8 cellular contexts compared by ENCODE assay signal in genomic region chr11:128757886-128758612, GRCh38.
DNase-seq lines count a peak whose midpoint lies in the region; ATAC-seq lines count a peak whose summit lies in the region.

No MANE protein-coding gene starts in this region.

- peak overlapping the region; percentile 87 for H3K27ac Mint-ChIP-seq in activated CD8-positive, alpha-beta T cell treated with anti-CD3 and anti-CD28 coated beads, Interleukin-2, amount 10 ng/mL, durations not matched to agents 7 days and 5 days

- POLR2A ChIA-PET in activated CD8-positive, alpha-beta T cell treated with anti-CD3 and anti-CD28 coated beads, Interleukin-2, amount 10 ng/mL, durations not matched to agents 7 days and 5 days (lab: Charles Lee), result interaction anchor here (0.6 to 1.2 kb wide), 5 partner anchors 22 to 254 kb away, joined by 3 to 5 read pairs (median 5); partner anchors contain the start of gene FLI1

- peaks cover 59% of the 10 kb centered on the region for H3K36me3 Mint-ChIP-seq in activated CD8-positive, alpha-beta T cell treated with anti-CD3 and anti-CD28 coated beads, Interleukin-2, amount 10 ng/mL, durations not matched to agents 7 days and 5 days (ENCODE audit: low read depth)

- H3K27me3 Mint-ChIP-seq in activated CD8-positive, alpha-beta T cell treated with anti-CD3 and anti-CD28 coated beads, Interleukin-2, amount 10 ng/mL, durations not matched to agents 7 days and 5 days (ENCODE audit: low read depth), result no peaks in the 10 kb centered on the region

- no peak overlapping the region for H3K4me3 Mint-ChIP-seq in activated CD8-positive, alpha-beta T cell treated with anti-CD3 and anti-CD28 coated beads, Interleukin-2, amount 10 ng/mL, durations not matched to agents 7 days and 5 days

- H3K9me3 Mint-ChIP-seq in activated CD8-positive, alpha-beta T cell treated with anti-CD3 and anti-CD28 coated beads, Interleukin-2, amount 10 ng/mL, durations not matched to agents 7 days and 5 days (ENCODE audit: insufficient read depth), result no peaks in the 10 kb centered on the region

- peak; percentile 70 for ATAC-seq in HG02943 (IDR thresholded peaks at IDR 0.05; ENCODE audit: low read depth, unreplicated experiment)
- ATAC-seq in activated CD8-positive, alpha-beta T cell treated with anti-CD3 and anti-CD28 coated beads, Interleukin-2, amount 10 ng/mL, durations not matched to agents 7 days and 5 days, result peak; percentile 35
- peak; percentile 66 for ATAC-seq in stimulated activated naive CD8-positive, alpha-beta T cell treated with anti-CD3 and anti-CD28 coated beads, Interleukin-15, Interleukin-2, amounts not matched to agents 100 U/mL and 50 U/mL, for 24 hours

- H3K4me1 Mint-ChIP-seq in activated CD8-positive, alpha-beta T cell treated with anti-CD3 and anti-CD28 coated beads, Interleukin-2, amount 10 ng/mL, durations not matched to agents 7 days and 5 days (ENCODE audit: low read depth), result peaks cover 78% of the 10 kb centered on the region

- CTCF ChIA-PET in activated CD8-positive, alpha-beta T cell treated with anti-CD3 and anti-CD28 coated beads, Interleukin-2, amount 10 ng/mL, durations not matched to agents 7 days and 5 days (lab: Charles Lee), result interaction anchor here (0.6 to 4.6 kb wide), 61 partner anchors 10 to 726 kb away, joined by 3 to 78 read pairs (median 4); partner anchors contain the start of gene FLI1

- peak in 2 of 3 donors; percentile 46 to 48 for DNase-seq in stimulated activated CD4-positive, alpha-beta T cell treated with anti-CD3 and anti-CD28 coated beads, Interleukin-12 subunit alpha, Interleukin-12 subunit beta, amount 100 ng/mL, for 48 hours (ENCODE audit: low read depth in 2 of 3, low spot score in 1 of 3)
- DNase-seq in stimulated activated CD4-positive, alpha-beta T cell treated with anti-CD3 and anti-CD28 coated beads, Interleukin-4, amount 100 ng/mL, for 1 hour, result no peak
- no peak for DNase-seq in activated CD8-positive, alpha-beta T cell treated with anti-CD3 and anti-CD28 coated beads, Interleukin-2, amount 10 ng/mL, durations not matched to agents 7 days and 5 days
- peak; percentile 73 for DNase-seq in stimulated activated naive CD8-positive, alpha-beta T cell treated with anti-CD3 and anti-CD28 coated beads, Interleukin-15, Interleukin-2, amounts not matched to agents 100 U/mL and 50 U/mL, for 24 hours
- DNase-seq in pons (ENCODE audit: low spot score) (no peak), NCI-H2107 (lab: John Stamatoyannopoulos, UW) (no peak), mucosa of gallbladder (ENCODE audit: low spot score) (no peak)

Comparison
In these comparisons a context has a peak if more than half of its experiments do, and no peak if none do; other contexts are left out.
1. DNase-seq: peak in stimulated activated CD4-positive, alpha-beta T cell treated with anti-CD3 and anti-CD28 coated beads, Interleukin-12 subunit alpha, Interleukin-12 subunit beta, amount 100 ng/mL, for 48 hours (2 of 3) and stimulated activated naive CD8-positive, alpha-beta T cell treated with anti-CD3 and anti-CD28 coated beads, Interleukin-15, Interleukin-2, amounts not matched to agents 100 U/mL and 50 U/mL, for 24 hours (single experiment); none in stimulated activated CD4-positive, alpha-beta T cell treated with anti-CD3 and anti-CD28 coated beads, Interleukin-4, amount 100 ng/mL, for 1 hour (single experiment), activated CD8-positive, alpha-beta T cell treated with anti-CD3 and anti-CD28 coated beads, Interleukin-2, amount 10 ng/mL, durations not matched to agents 7 days and 5 days (single experiment), pons (single experiment), NCI-H2107 (single experiment) and mucosa of gallbladder (single experiment).
2. Peak in every context shown above with its lines, with median percentiles within 50 percentile points of each other: ATAC-seq.